ENCODE assay signal across 1 cellular context in the genomic region with DNA sequence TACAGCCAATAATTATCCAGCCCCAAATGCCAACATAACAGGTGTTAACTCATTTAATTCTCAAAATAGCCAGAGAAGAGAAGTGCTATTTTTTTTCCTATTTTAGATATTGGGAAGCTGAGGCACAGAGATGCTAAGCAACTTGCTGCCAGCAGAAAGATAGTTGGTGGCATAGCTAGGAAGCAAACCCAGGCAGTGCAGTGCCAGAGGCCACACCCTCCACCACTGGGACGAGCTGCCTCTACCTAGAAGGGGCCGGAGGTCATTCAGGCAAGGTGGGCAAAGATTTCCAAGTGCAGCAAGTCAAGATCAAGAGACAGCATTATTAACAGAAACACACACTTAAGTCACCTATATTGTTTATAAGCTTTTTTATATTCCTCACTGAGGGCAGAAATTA.
TF ChIP-seq lines count a peak whose summit lies in the region.

No MANE protein-coding gene starts in this region.

TF ChIP-seq in IMR-90, 13 proteins besides CTCF, POLR2A, EP300 and RAD21:
- TF ChIP-seq RCOR1 (IDR thresholded peaks at IDR 0.05; ENCODE audit: insufficient replicate concordance, low read length) (no peak), BHLHE40 (IDR thresholded peaks at IDR 0.05; ENCODE audit: low read depth, low read length) (no peak), MXI1 (IDR thresholded peaks at IDR 0.05; ENCODE audit: borderline replicate concordance, low read depth, low read length) (no peak), FOS (IDR thresholded peaks at IDR 0.05; ENCODE audit: low read depth, low read length) (no peak), MAZ (IDR thresholded peaks at IDR 0.05; ENCODE audit: borderline replicate concordance, low read depth, low read length) (no peak), SMC3 (IDR thresholded peaks at IDR 0.05; ENCODE audit: low read depth, low read length) (no peak), CEBPB (IDR thresholded peaks at IDR 0.05; ENCODE audit: low read depth, low read length) (no peak)
